1 cellular context compared by ENCODE assay signal in the genomic region with DNA sequence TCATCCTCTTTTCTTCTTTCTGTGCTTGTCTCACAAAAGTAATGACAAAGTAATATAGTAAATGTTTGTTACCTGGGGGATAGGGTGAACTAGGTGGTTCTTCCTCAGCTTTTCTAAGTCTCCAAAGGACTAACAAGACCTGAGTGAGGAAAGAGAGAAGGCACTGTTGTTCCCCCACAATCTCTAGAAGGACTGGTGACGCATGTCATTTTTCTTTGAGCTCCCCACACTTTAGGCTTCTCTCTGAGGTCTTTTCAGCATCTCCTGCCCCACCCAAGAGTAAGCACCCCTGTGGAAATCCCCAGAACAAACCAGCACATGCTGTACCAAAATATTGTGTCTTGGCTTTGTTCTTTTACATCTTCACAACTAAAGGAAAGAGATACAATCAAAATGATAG.
TF ChIP-seq lines count a peak whose summit lies in the region.

No MANE protein-coding gene starts in this region.

TF ChIP-seq in IMR-90, 13 proteins besides CTCF, POLR2A, EP300 and RAD21 (continued from another document):
- TF ChIP-seq, protein P1, sequence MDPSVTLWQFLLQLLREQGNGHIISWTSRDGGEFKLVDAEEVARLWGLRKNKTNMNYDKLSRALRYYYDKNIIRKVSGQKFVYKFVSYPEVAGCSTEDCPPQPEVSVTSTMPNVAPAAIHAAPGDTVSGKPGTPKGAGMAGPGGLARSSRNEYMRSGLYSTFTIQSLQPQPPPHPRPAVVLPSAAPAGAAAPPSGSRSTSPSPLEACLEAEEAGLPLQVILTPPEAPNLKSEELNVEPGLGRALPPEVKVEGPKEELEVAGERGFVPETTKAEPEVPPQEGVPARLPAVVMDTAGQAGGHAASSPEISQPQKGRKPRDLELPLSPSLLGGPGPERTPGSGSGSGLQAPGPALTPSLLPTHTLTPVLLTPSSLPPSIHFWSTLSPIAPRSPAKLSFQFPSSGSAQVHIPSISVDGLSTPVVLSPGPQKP (IDR thresholded peaks at IDR 0.05; ENCODE audit: borderline replicate concordance, low read depth, low read length) = no peak
- no peak for TF ChIP-seq MAFK (IDR thresholded peaks at IDR 0.05; ENCODE audit: low read depth, low read length)
- no peak for TF ChIP-seq RCOR1 (IDR thresholded peaks at IDR 0.05; ENCODE audit: insufficient replicate concordance, low read length)
- no peak for TF ChIP-seq CHD1 (IDR thresholded peaks at IDR 0.05; ENCODE audit: low read depth, low read length)
- no peak for TF ChIP-seq MAZ (IDR thresholded peaks at IDR 0.05; ENCODE audit: borderline replicate concordance, low read depth, low read length)
- no peak for TF ChIP-seq CEBPB (IDR thresholded peaks at IDR 0.05; ENCODE audit: low read depth, low read length)
